In the genomic region with DNA sequence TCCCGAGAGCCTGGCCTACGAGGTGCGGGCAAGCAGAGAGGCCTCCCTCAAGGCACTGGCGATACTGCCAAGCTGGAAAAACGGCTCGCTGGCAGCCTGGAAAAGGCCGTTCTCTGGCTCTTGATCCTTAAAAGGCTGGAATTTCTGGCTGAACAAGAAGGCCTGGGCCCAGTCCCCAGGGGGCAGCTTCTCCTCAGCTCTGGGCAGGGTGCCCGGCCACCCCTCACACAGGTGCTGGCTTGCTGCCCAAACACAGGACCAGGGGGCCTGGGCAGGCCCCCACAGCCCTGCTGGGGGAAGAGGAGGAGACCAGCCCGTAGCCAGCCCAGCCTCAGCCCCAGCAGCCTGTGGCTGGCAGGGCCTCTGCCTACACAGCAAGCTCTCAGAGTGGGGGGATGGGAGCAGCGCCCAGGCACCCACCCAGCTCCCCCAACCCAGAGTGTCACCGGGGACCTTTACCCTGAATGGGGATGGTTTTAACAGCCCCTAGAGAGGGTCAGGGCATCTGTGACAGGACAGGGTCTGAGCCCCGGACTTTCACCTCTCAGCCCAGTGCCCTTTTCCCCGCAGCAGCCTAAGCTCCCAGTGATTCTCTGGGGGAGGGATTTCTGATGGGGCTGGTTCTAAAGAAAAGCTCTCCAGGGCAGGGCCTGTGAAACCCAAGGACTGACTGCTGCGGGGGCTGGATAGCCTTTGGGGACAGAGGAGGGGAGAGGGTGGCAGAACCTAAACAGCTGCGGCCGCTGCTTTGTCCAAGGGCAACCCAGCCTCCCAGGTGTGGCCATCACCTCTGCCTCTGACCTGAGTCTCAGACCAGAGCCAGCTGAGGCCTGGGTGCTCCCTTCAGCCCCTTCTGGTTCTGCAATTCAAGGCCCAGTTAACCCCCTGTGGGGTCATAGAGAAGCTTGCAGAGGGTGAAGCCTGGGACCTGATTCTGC, we compare ENCODE assay signal across 9 cellular contexts. TPM values are rescaled to one million over a fixed set of nuclear protein-coding genes. Genes with fewer than 3 reads are reported as not detected.
DNase-seq lines count a peak whose midpoint lies in the region; ATAC-seq and TF ChIP-seq lines count a peak whose summit lies in the region.
"Had no signal": no experiment of that assay in that cellular context is flagged by ENCODE, and none has a peak within 500 bp of the region (broad histone marks: within the 10 kb centered on the region; RNA-seq: fewer than 3 reads in every experiment).

No MANE protein-coding gene starts in this region.

- H3K27me3 ChIP-seq in HUES48 (ENCODE audit: control insufficient read depth, insufficient read depth, low read length) (no peaks in the 10 kb centered on the region), neuronal stem cell (ENCODE audit: control insufficient read depth in 3 of 3, insufficient read depth in 3 of 3, low read depth in 1 of 3, low read length in 3 of 3) (no peaks in the 10 kb centered on the region)

- peaks cover 0 to 3% (median 0%) of the 10 kb centered on the region in 7 donors for H3K9me3 Mint-ChIP-seq in CD14-positive monocyte
- H3K9me3 Mint-ChIP-seq: natural killer cell treated with Interleukin-12 subunit alpha and Interleukin-12 subunit beta and Interleukin-15 and Interleukin-18, amount 100 ng/mL, for 72 hours had no signal

- peak overlapping the region; percentile 52 for H3K27ac ChIP-seq in HUES48 (ENCODE audit: low read depth, low read length)
- peak overlapping the region; percentile 96 for H3K27ac ChIP-seq in RWPE1
- no peak overlapping the region for H3K27ac ChIP-seq in neuronal stem cell (replicated peaks; ENCODE audit: low read length)

- peaks cover 40% of the 10 kb centered on the region for H3K4me1 Mint-ChIP-seq in CD14-positive monocyte

- ATAC-seq in esophagus mucosa, result peak; percentile 54
- no peak for ATAC-seq in GM21723 (IDR thresholded peaks at IDR 0.05; ENCODE audit: unreplicated experiment)
- ATAC-seq in HG03095 (IDR thresholded peaks at IDR 0.05; ENCODE audit: unreplicated experiment), result no peak
- ATAC-seq in GM18870 (IDR thresholded peaks at IDR 0.05; ENCODE audit: unreplicated experiment), result no peak

- no peaks in the 10 kb centered on the region for H3K79me1 ChIP-seq in neuronal stem cell (ENCODE audit: low read depth, low read length)

- H3K4me1 ChIP-seq in HUES48 (ENCODE audit: control insufficient read depth, insufficient read depth, low read length), result peaks cover 46% of the 10 kb centered on the region
- peaks cover 41 to 42% of the 10 kb centered on the region in 2 donors for H3K4me1 ChIP-seq in neuronal stem cell (ENCODE audit: control insufficient read depth in 2 of 2, insufficient read depth in 1 of 2, low read depth in 1 of 2, low read length in 2 of 2)

- H3K36me3 Mint-ChIP-seq in CD14-positive monocyte, result no peaks in the 10 kb centered on the region
- H3K36me3 Mint-ChIP-seq: natural killer cell treated with Interleukin-12 subunit alpha and Interleukin-12 subunit beta and Interleukin-15 and Interleukin-18, amount 100 ng/mL, for 72 hours had no signal

- no peak overlapping the region for H3K14ac ChIP-seq in neuronal stem cell (ENCODE audit: low read length)

- H3K27me3 Mint-ChIP-seq in CD14-positive monocyte (ENCODE audit: low read depth in 3 of 3), result peaks cover 0 to 9% (median 7%) of the 10 kb centered on the region in 3 donors

- POLR2A ChIA-PET in RWPE1 (lab: Yijun Ruan, JAX; ENCODE audit: low non-redundant PET), result interaction anchor here (0.6 to 1.6 kb wide), 2 partner anchors 9 to 39 kb away, joined by 3 to 7 read pairs; a partner anchor contains a TSS

- H3K23ac ChIP-seq in neuronal stem cell (ENCODE audit: low read depth, low read length, poor library complexity), result peak overlapping the region; percentile 32

- H2AFZ ChIP-seq in neuronal stem cell (ENCODE audit: low read length), result peak overlapping the region; percentile 79

- DNase-seq in RWPE1 (ENCODE audit: low spot score) (no peak), neuronal stem cell (ENCODE audit: low spot score) (no peak), CD14-positive monocyte (ENCODE audit: low spot score) (no peak)

- no peak overlapping the region for H3K4me3 Mint-ChIP-seq in CD14-positive monocyte

- H3K9me3 ChIP-seq in HUES48 (ENCODE audit: control insufficient read depth, insufficient read depth, low read length) (no peaks in the 10 kb centered on the region), neuronal stem cell (replicated peaks in 1 of 2; ENCODE audit: control insufficient read depth in 2 of 2, insufficient read depth in 1 of 2, low read depth in 1 of 2, low read length in 2 of 2) (peaks cover 0 to 3% of the 10 kb centered on the region in 2 donors)

- H3K36me3 ChIP-seq in HUES48 (ENCODE audit: control insufficient read depth, insufficient read depth, low read length), result no peaks in the 10 kb centered on the region
- no peaks in the 10 kb centered on the region for H3K36me3 ChIP-seq in neuronal stem cell (replicated peaks in 1 of 2; ENCODE audit: control insufficient read depth in 2 of 2, insufficient read depth in 2 of 2, low read length in 2 of 2)

- H3K27ac Mint-ChIP-seq in CD14-positive monocyte, result no peak overlapping the region

- H3K4me3 ChIP-seq in HUES48 (ENCODE audit: low read depth, low read length), result no peak overlapping the region
- no peak overlapping the region for H3K4me3 ChIP-seq in neuronal stem cell (ENCODE audit: low read length in 2 of 2)

- intact Hi-C loops in CD14-positive monocyte (cut with micrococcal nuclease), result no loop called here

- H2BK5ac ChIP-seq in neuronal stem cell (ENCODE audit: low read length), result no peak overlapping the region

- peak overlapping the region; percentile 45 for H3K4ac ChIP-seq in neuronal stem cell (ENCODE audit: low read length)

- H3K9ac ChIP-seq in HUES48 (ENCODE audit: low read depth, low read length) (no peak overlapping the region; the same call in 1 of the 2 replicates), neuronal stem cell (ENCODE audit: low read depth, low read length, poor library complexity) (peak overlapping the region; percentile 6)

- H3K18ac ChIP-seq in neuronal stem cell (ENCODE audit: low read length), result peak overlapping the region; percentile 91

- WGBS in neuronal stem cell (ENCODE audit: extremely low coverage in 2 of 2, insufficient read length in 2 of 2, insufficient replicate concordance in 1 of 2), 2 donors, result no CpG with 5 or more reads among the region's 16 CpGs

- peak overlapping the region; percentile 12 for H2BK12ac ChIP-seq in neuronal stem cell (ENCODE audit: low read length)

- H2BK15ac ChIP-seq in neuronal stem cell (ENCODE audit: low read length), result peak overlapping the region; percentile 40

- CTCF ChIA-PET in RWPE1 (lab: Yijun Ruan, JAX), result interaction anchor here (0.6 to 1.1 kb wide), 2 partner anchors 41 to 52 kb away, joined by 3 to 8 read pairs; no protein-coding TSS in a partner anchor

- H4K91ac ChIP-seq in neuronal stem cell (ENCODE audit: low read depth, low read length, poor library complexity), result peak overlapping the region; percentile 90

- peak overlapping the region; percentile 90 for H2AK5ac ChIP-seq in neuronal stem cell (ENCODE audit: low read depth, low read length)

- H2BK120ac ChIP-seq in neuronal stem cell (ENCODE audit: low read depth, low read length), result peak overlapping the region; percentile 56

- H3K4me2 ChIP-seq in neuronal stem cell (ENCODE audit: insufficient read depth, low read length, poor library complexity, severe bottlenecking), result no peak overlapping the region

- no peak for TF ChIP-seq CTCF in RWPE1 (conservative IDR thresholded peaks at IDR 0.05; ENCODE audit: low read depth)
- no peak for TF ChIP-seq CTCF in CD14-positive monocyte (IDR thresholded peaks at IDR 0.05)

- no peak overlapping the region for H4K8ac ChIP-seq in neuronal stem cell (ENCODE audit: low read depth, low read length)

RNA-seq across cellular contexts. Expression of a gene that starts 38.6 kb away (rescaled TPM):
- 60.8 TPM for total RNA-seq in esophagus mucosa
- polyA plus RNA-seq in neuronal stem cell (2013, experiment 1 of 2), result 44.9 TPM
- polyA plus RNA-seq in neuronal stem cell (2013, experiment 2 of 2), result 45.0 TPM
- polyA plus RNA-seq in CD14-positive monocyte, result 10 to 100 TPM; 18.5 to 41.0 TPM
